Comparison of ENCODE assay signal across 8 cellular contexts in genomic region chr17:32341141-32341856, GRCh38. TPM values are rescaled to one million over a fixed set of nuclear protein-coding genes. Genes with fewer than 3 reads are reported as not detected.
DNase-seq lines count a peak whose midpoint lies in the region; ATAC-seq and TF ChIP-seq lines count a peak whose summit lies in the region.

No MANE protein-coding gene starts in this region.

- peak overlapping the region; percentile 81 to 96 (median 81) for H3K27ac Mint-ChIP-seq in IgD-negative memory B cell
- peak overlapping the region; percentile 93 for H3K27ac Mint-ChIP-seq in T-helper 2 cell treated with Interferon-gamma antibody and Interleukin-4, amounts not matched to agents 5 μg/mL and 100 μg/mL, for 36 hours

- peak overlapping the region; percentile 79 to 97 (median 94) for H3K4me3 Mint-ChIP-seq in IgD-negative memory B cell
- peak overlapping the region; percentile 90 for H3K4me3 Mint-ChIP-seq in T-helper 2 cell treated with Interferon-gamma antibody and Interleukin-4, amounts not matched to agents 5 μg/mL and 100 μg/mL, for 36 hours

- no peaks in the 10 kb centered on the region for H3K9me3 ChIP-seq in left lung

- no peaks in the 10 kb centered on the region for H3K9me3 Mint-ChIP-seq in IgD-negative memory B cell
- no peaks in the 10 kb centered on the region for H3K9me3 Mint-ChIP-seq in T-helper 2 cell treated with Interferon-gamma antibody and Interleukin-4, amounts not matched to agents 5 μg/mL and 100 μg/mL, for 36 hours

- peak overlapping the region; percentile 52 to 57 for H3K4me3 ChIP-seq in left lung

- intact Hi-C loops in left lung (cut with DNase I) = no loop called here

- peaks cover 8 to 18% (median 16%) of the 10 kb centered on the region in 3 donors for H3K4me1 Mint-ChIP-seq in IgD-negative memory B cell
- H3K4me1 Mint-ChIP-seq in T-helper 2 cell treated with Interferon-gamma antibody and Interleukin-4, amounts not matched to agents 5 μg/mL and 100 μg/mL, for 36 hours (ENCODE audit: low read depth) = peaks cover 22% of the 10 kb centered on the region

- H3K27ac ChIP-seq in left lung = peak overlapping the region; percentile 70 to 85

- H3K4me1 ChIP-seq in left lung = peaks cover 4 to 25% of the 10 kb centered on the region in 2 donors

- ATAC-seq in left lung (peak; percentile 5), HG03439 (IDR thresholded peaks at IDR 0.05; ENCODE audit: unreplicated experiment) (no peak)

- no peak for TF ChIP-seq CTCF in left lung (IDR thresholded peaks at IDR 0.05)

- peaks cover 0 to 22% of the 10 kb centered on the region in 2 donors for H3K36me3 ChIP-seq in left lung

- no peaks in the 10 kb centered on the region for H3K27me3 Mint-ChIP-seq in IgD-negative memory B cell
- no peaks in the 10 kb centered on the region for H3K27me3 Mint-ChIP-seq in T-helper 2 cell treated with Interferon-gamma antibody and Interleukin-4, amounts not matched to agents 5 μg/mL and 100 μg/mL, for 36 hours (ENCODE audit: low read depth)

- no peaks in the 10 kb centered on the region for H3K36me3 Mint-ChIP-seq in IgD-negative memory B cell
- H3K36me3 Mint-ChIP-seq in T-helper 2 cell treated with Interferon-gamma antibody and Interleukin-4, amounts not matched to agents 5 μg/mL and 100 μg/mL, for 36 hours (ENCODE audit: low read depth) = peaks cover 12% of the 10 kb centered on the region

- DNase-seq in NCI-H82 (lab: John Stamatoyannopoulos, UW) (peak; percentile 35), NCI-H82 treated with DMSO at 0.1 percent for 48 hours (lab: John Stamatoyannopoulos, UW; ENCODE audit: unreplicated experiment) (no peak), left lung (no peak)
- DNase-seq in T-helper 2 cell treated with Interferon-gamma antibody and Interleukin-4, amounts not matched to agents 5 μg/mL and 100 μg/mL, for 36 hours (ENCODE audit: low spot score) = peak; percentile 50
- peak; percentile 72 for DNase-seq in central memory CD4-positive, alpha-beta T cell
- peak; percentile 11 to 23 for DNase-seq in stimulated activated CD8-positive, alpha-beta memory T cell treated with anti-CD3 and anti-CD28 coated beads, Interleukin-15, amount 100 ng/mL, for 48 hours (ENCODE audit: low read depth in 2 of 2)

- no peaks in the 10 kb centered on the region for H3K27me3 ChIP-seq in left lung

RNA-seq across cellular contexts. Expression of gene C17orf75, which starts 0.7 kb away (rescaled TPM):
- 9.6 TPM for polyA plus RNA-seq in IgD-negative memory B cell
- total RNA-seq in left lung = 10 to 100 TPM; 14.0 to 14.3 TPM

RNA-seq across cellular contexts. Expression of gene ZNF207, which starts 8.7 kb away (rescaled TPM):
- polyA plus RNA-seq in IgD-negative memory B cell = 141 TPM
- 100 to 1,000 TPM; 130 to 166 TPM for total RNA-seq in left lung

Comparison
In these comparisons a context has a peak if more than half of its experiments do, and no peak if none do; other contexts are left out.
1. DNase-seq: peak in NCI-H82 (single experiment), T-helper 2 cell treated with Interferon-gamma antibody and Interleukin-4, amounts not matched to agents 5 μg/mL and 100 μg/mL, for 36 hours (single experiment), central memory CD4-positive, alpha-beta T cell (single experiment) and stimulated activated CD8-positive, alpha-beta memory T cell treated with anti-CD3 and anti-CD28 coated beads, Interleukin-15, amount 100 ng/mL, for 48 hours (2 of 2); none in NCI-H82 treated with DMSO at 0.1 percent for 48 hours (single experiment) and left lung (0 of 2).